ENCODE assay signal across 25 cellular contexts in genomic region chr3:190269096-190269495, GRCh38. TPM values are rescaled to one million over a fixed set of nuclear protein-coding genes. Genes with fewer than 3 reads are reported as not detected.
DNase-seq lines count a peak whose midpoint lies in the region; ATAC-seq, FAIRE-seq and TF ChIP-seq lines count a peak whose summit lies in the region.
"Had no signal": no experiment of that assay in that cellular context is flagged by ENCODE, and none has a peak within 500 bp of the region (broad histone marks: within the 10 kb centered on the region; RNA-seq: fewer than 3 reads in every experiment).

No MANE protein-coding gene starts in this region.

- H3K4me3 ChIP-seq in body of pancreas, result no peak overlapping the region
- H3K4me3 ChIP-seq in fibroblast of the aortic adventitia (ENCODE audit: low read depth, low read length), result no peak overlapping the region
- H3K4me3 ChIP-seq in uterus, result no peak overlapping the region
- H3K4me3 ChIP-seq in OCI-LY7 (ENCODE audit: low read depth, low read length, poor library complexity, severe bottlenecking), result no peak overlapping the region
- H3K4me3 ChIP-seq: BLaER1 treated with 17β-estradiol and CSF1 and Interleukin-3, amounts not matched to agents 10 nM and 100 nM had no signal

- POLR2A ChIA-PET in OCI-LY7 (lab: Charles Lee), result no interaction called here

- no peaks in the 10 kb centered on the region for H4K20me1 ChIP-seq in OCI-LY7 (ENCODE audit: insufficient read depth, low read length)
- H4K20me1 ChIP-seq: BLaER1 treated with 17β-estradiol and CSF1 and Interleukin-3, amounts not matched to agents 10 nM and 100 nM had no signal

- no peaks in the 10 kb centered on the region for H3K36me3 ChIP-seq in body of pancreas (replicated peaks in 1 of 2; ENCODE audit: insufficient read depth in 1 of 2, low read depth in 2 of 2)
- H3K36me3 ChIP-seq in uterus, result no peaks in the 10 kb centered on the region
- no peaks in the 10 kb centered on the region for H3K36me3 ChIP-seq in OCI-LY7 (ENCODE audit: insufficient read depth, low read length)
- H3K36me3 ChIP-seq: BLaER1 treated with 17β-estradiol and CSF1 and Interleukin-3, amounts not matched to agents 10 nM and 100 nM had no signal

- H3K27me3 ChIP-seq in body of pancreas (no peaks in the 10 kb centered on the region), uterus (no peaks in the 10 kb centered on the region)
- H3K27me3 ChIP-seq: BLaER1 treated with 17β-estradiol and CSF1 and Interleukin-3, amounts not matched to agents 10 nM and 100 nM had no signal

- 22 to 25% methylated on average over 2 of the region's 2 CpGs for WGBS in body of pancreas, 2 donors

- ATAC-seq in body of pancreas, result peak; percentile 38
- ATAC-seq: HCT116, Panc1, SK-N-SH treated with all-trans-retinoic acid at 6 μM for 48 hours had no signal

- H3K4me2 ChIP-seq in OCI-LY7 (ENCODE audit: low read length), result no peak overlapping the region
- H3K4me2 ChIP-seq: BLaER1 treated with 17β-estradiol and CSF1 and Interleukin-3, amounts not matched to agents 10 nM and 100 nM had no signal

- no peaks in the 10 kb centered on the region for H3K9me2 ChIP-seq in OCI-LY7 (ENCODE audit: insufficient read depth, low read length)

- TF ChIP-seq CTCF in body of pancreas (IDR thresholded peaks at IDR 0.05) (no peak), fibroblast of the aortic adventitia (IDR thresholded peaks at IDR 0.05; ENCODE audit: insufficient read depth, low read length) (no peak), uterus (IDR thresholded peaks at IDR 0.05) (no peak), OCI-LY7 (conservative IDR thresholded peaks at IDR 0.05; ENCODE audit: low read length) (no peak)

- H2AFZ ChIP-seq in OCI-LY7 (ENCODE audit: low read length), result no peak overlapping the region

- CTCF ChIA-PET in OCI-LY7 (lab: Charles Lee; ENCODE audit: unreplicated experiment), result no interaction called here

- BruUV-seq in OCI-LY7 (replicated peaks; lab: Mats Ljungman, UMichigan), result no TSS peak

- DNase-seq in GM19239 (ENCODE audit: insufficient read length, low spot score) (no peak), body of pancreas (peak in 2 of 4 donors; percentile 30 to 32), fibroblast of the aortic adventitia (ENCODE audit: low read depth) (peak; percentile 61), uterus (peak; percentile 29 to 48), OCI-LY7 (ENCODE audit: low spot score) (no peak), RCC 7860 (ENCODE audit: low spot score) (no peak), GM12891 (ENCODE audit: insufficient read length, low spot score) (no peak)
- DNase-seq: ACHN; Caco-2; CD4-positive, alpha-beta memory T cell; DMS 273 treated with DMSO at 0.1 percent for 48 hours; DMS79 treated with DMSO at 0.1 percent for 48 hours; GOT3; NCI-H1092 treated with DMSO at 0.1 percent for 48 hours; NCI-H2029 treated with DMSO at 0.1 percent for 48 hours; NCI-H226; NCI-H510A treated with DMSO at 0.1 percent for 48 hours; NCI-H748 treated with DMSO at 0.1 percent for 48 hours; NK-92 treated with Interleukin-12 subunit alpha and Interleukin-12 subunit beta, amount 100 ng/mL, for 24 hours had no signal

- H3K27ac ChIP-seq in body of pancreas (no peak overlapping the region), uterus (peak overlapping the region; percentile 8 to 16), OCI-LY7 (ENCODE audit: low read depth, low read length, poor library complexity, severe bottlenecking) (no peak overlapping the region)
- H3K27ac ChIP-seq: BLaER1 treated with 17β-estradiol and CSF1 and Interleukin-3, amounts not matched to agents 10 nM and 100 nM had no signal

- no peaks in the 10 kb centered on the region for H3K79me2 ChIP-seq in OCI-LY7 (ENCODE audit: insufficient read depth, low read depth, low read length)

- TF ChIP-seq POLR2A in body of pancreas (IDR thresholded peaks at IDR 0.05) (no peak), uterus (IDR thresholded peaks at IDR 0.05) (no peak), GM12891 (IDR thresholded peaks at IDR 0.05; ENCODE audit: low read depth, low read length) (no peak)

- H3K9me3 ChIP-seq in body of pancreas (no peaks in the 10 kb centered on the region), uterus (no peaks in the 10 kb centered on the region), OCI-LY7 (ENCODE audit: low read length) (no peaks in the 10 kb centered on the region)
- H3K9me3 ChIP-seq: BLaER1 treated with 17β-estradiol and CSF1 and Interleukin-3, amounts not matched to agents 10 nM and 100 nM; Caco-2 had no signal

- H3K4me1 ChIP-seq in body of pancreas (no peaks in the 10 kb centered on the region), uterus (no peaks in the 10 kb centered on the region), OCI-LY7 (ENCODE audit: insufficient read depth, low read length, poor library complexity, severe bottlenecking) (no peaks in the 10 kb centered on the region)
- H3K4me1 ChIP-seq: BLaER1 treated with 17β-estradiol and CSF1 and Interleukin-3, amounts not matched to agents 10 nM and 100 nM had no signal

- intact Hi-C loops in body of pancreas (cut with DNase I) (no loop called here), uterus (cut with DNase I; ENCODE audit: low total_unique reads) (no loop called here), OCI-LY7 (cut with micrococcal nuclease; ENCODE audit: unreplicated experiment) (no loop called here)

- FAIRE-seq in GM19239 (lab: Jason Lieb, UNC) (peak; percentile 4), RCC 7860 (lab: Jason Lieb, UNC) (no peak), GM12891 (lab: Jason Lieb, UNC) (no peak)
- FAIRE-seq: GM12892 had no signal

TF ChIP-seq in GM12891, 5 proteins besides CTCF, POLR2A, EP300 and RAD21:
- TF ChIP-seq POLR2AphosphoS5 (IDR thresholded peaks at IDR 0.05; ENCODE audit: low read depth, low read length) (no peak), PAX5 (IDR thresholded peaks at IDR 0.05; ENCODE audit: insufficient read depth, low read length, severe bottlenecking) (no peak), POU2F2 (IDR thresholded peaks at IDR 0.05; ENCODE audit: low read depth, low read length) (no peak), SPI1 (IDR thresholded peaks at IDR 0.05; ENCODE audit: low read depth, low read length) (no peak)
TF ChIP-seq in GM12891: peak in this region for 0.

RNA-seq across cellular contexts. Expression of gene CLDN1, which starts 53.1 kb away (rescaled TPM):
- total RNA-seq in body of pancreas (10 to 100 TPM; 33.3 to 57.9 TPM), fibroblast of the aortic adventitia (ENCODE audit: low replicate concordance) (0.18 and 1.3 TPM in 2 replicates), uterus (100 to 1,000 TPM in 1 of 4 donors, 10 to 100 TPM in 3; 15.1 to 200 (median 38.6) TPM), OCI-LY7 (2022) (not detected in 2 replicates)
- not detected in 2 replicates for total RNA-seq in OCI-LY7 (2014; rRNA removed; shearing (Covaris generic))
- polyA plus RNA-seq in GM12891 (2012; ENCODE audit: low read depth, missing spikeins), result 0.47 TPM
- total RNA-seq: CD4-positive, alpha-beta memory T cell had no signal
- polyA plus RNA-seq: CD4-positive, alpha-beta memory T cell; IgD-negative memory B cell had no signal

Comparison
In these comparisons a context has a peak if more than half of its experiments do, and no peak if none do; other contexts are left out.
1. DNase-seq: peak in fibroblast of the aortic adventitia (single experiment) and uterus (2 of 2); none in GM19239 (single experiment), OCI-LY7 (single experiment), RCC 7860 (single experiment) and GM12891 (single experiment).
2. H3K27ac ChIP-seq: peak in uterus (2 of 2); none in body of pancreas (0 of 4) and OCI-LY7 (single experiment).